In the genomic region with DNA sequence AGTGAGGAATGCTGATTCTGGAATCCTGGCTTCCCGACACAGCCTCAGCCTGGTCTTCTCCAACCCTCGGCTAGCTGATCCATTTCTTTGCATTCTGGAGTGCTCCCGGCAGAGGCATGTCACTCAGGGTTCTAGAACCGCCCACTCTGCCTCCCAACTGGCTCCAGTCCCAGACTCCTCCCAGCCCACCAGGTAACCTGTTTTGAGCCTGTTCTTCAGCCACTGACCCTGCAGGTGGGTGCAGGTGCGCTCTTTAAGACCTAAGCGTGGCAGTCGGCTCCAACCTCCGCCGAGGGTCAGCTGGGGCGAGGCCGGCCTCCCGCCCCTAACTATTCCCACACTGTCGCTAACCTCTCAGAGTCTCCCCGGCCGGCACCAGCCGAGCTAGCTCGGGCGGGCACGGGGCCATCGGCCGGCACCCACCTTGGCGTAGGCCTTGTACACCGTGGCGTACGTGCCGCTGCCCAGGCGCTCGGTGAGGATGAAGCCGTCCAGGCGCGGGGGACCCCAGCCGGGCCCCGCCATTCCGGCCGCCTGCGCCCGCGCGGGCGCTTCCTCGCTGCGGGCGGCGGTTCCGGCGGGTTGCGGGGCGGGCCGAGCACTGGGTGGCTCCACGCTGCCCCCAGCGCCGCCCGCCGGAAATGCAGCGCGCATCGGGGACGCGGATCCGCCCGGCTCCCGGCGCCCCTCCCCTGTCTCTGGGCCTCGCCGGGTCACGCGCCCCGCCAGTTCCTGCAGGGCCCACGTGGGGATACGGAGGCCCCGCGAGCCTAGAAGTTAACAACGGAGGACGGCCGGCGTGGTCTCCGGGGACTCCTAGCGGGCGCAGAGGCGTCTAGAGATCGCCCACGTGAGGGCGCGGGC, we compare ENCODE assay signal across 8 cellular contexts. TPM values are rescaled to one million over a fixed set of nuclear protein-coding genes. Genes with fewer than 3 reads are reported as not detected.
DNase-seq lines count a peak whose midpoint lies in the region; ATAC-seq lines count a peak whose summit lies in the region.

ULK3 (minus strand) TSS at position 576 of the 864 bp plus-strand sequence; CDS start at position 525, 51 bp downstream.

- CTCF ChIA-PET in activated CD8-positive, alpha-beta memory T cell treated with anti-CD3 and anti-CD28 coated beads for 36 hours (lab: Charles Lee), result interaction anchor here (0.9 to 2.7 kb wide), 11 partner anchors 12 to 211 kb away, joined by 3 to 16 read pairs (median 4); partner anchors contain the start of gene CPLX3

- POLR2A ChIA-PET in activated CD8-positive, alpha-beta memory T cell treated with anti-CD3 and anti-CD28 coated beads for 36 hours (lab: Charles Lee), result interaction anchor here (0.6 to 1.4 kb wide), 4 partner anchors 27 to 214 kb away, joined by 3 to 6 read pairs (median 3); no protein-coding TSS in a partner anchor

- ATAC-seq in GM21360 (IDR thresholded peaks at IDR 0.05; ENCODE audit: unreplicated experiment), result peak; percentile 87

- DNase-seq in COLO668 (lab: John Stamatoyannopoulos, UW; ENCODE audit: unreplicated experiment) (peak; percentile 93), HT1080 (ENCODE audit: low read depth) (peak; percentile 86), lung microvascular endothelial cell (ENCODE audit: low read depth in 2 of 2) (peak; percentile 86 to 87)
- peak; percentile 84 for DNase-seq in NK-92 treated with Interleukin-12 subunit alpha and Interleukin-12 subunit beta, amount 100 ng/mL, for 24 hours (lab: John Stamatoyannopoulos, UW)
- peak; percentile 84 for DNase-seq in effector CD8-positive, alpha-beta T cell (lab: John Stamatoyannopoulos, UW)
- DNase-seq in stimulated activated CD4-positive, alpha-beta T cell treated with anti-CD3 and anti-CD28 coated beads, TNF-alpha, amount 100 ng/mL, for 48 hours (ENCODE audit: low read depth in 3 of 3), result peak; percentile 84 to 94 (median 86)

RNA-seq across cellular contexts. Expression of gene ULK3, which starts in this region (rescaled TPM):
- 44.0 and 47.1 TPM in 2 replicates for total RNA-seq in HT1080 (2014; rRNA removed; shearing (Covaris generic))
- 30.8 and 32.6 TPM in 2 replicates for polyA plus RNA-seq in HT1080 (2015; cell fraction: cytosol; rRNA removed)
- 168 and 171 TPM in 2 replicates for polyA plus RNA-seq in HT1080 (2015; cell fraction: nucleus; rRNA removed)
- total RNA-seq in activated CD8-positive, alpha-beta memory T cell treated with anti-CD3 and anti-CD28 coated beads for 36 hours, result 10 to 100 TPM; 49.6 to 54.3 TPM
- 12.4 and 19.4 TPM in 2 replicates for total RNA-seq in lung microvascular endothelial cell

Comparison
In these comparisons a context has a peak if more than half of its experiments do, and no peak if none do; other contexts are left out.
1. Peak in every context shown above with its lines: DNase-seq and ATAC-seq.